6 cellular contexts compared by ENCODE assay signal in genomic region chr4:80680934-80681333, GRCh38.
"Had no signal": no experiment of that assay in that cellular context is flagged by ENCODE, and none has a peak within 500 bp of the region (broad histone marks: within the 10 kb centered on the region; RNA-seq: fewer than 3 reads in every experiment).

No MANE protein-coding gene starts in this region.

- H3K9ac ChIP-seq: KMS-11 had no signal

- FAIRE-seq: HTR-8/SVneo had no signal

- DNase-seq: Karpas-422, KBM-7, KG1 had no signal

- H3K27ac ChIP-seq: HL-60, KMS-11 had no signal

- H3K4me2 ChIP-seq: KMS-11 had no signal
